Comparison of ENCODE assay signal across 1 cellular context in genomic region chr14:99229654-99230215, GRCh38.
A peak's percentile ranks its signal among the peaks of the same experiment; 100 is the strongest.
TF ChIP-seq lines count a peak whose summit lies in the region.

No MANE protein-coding gene starts in this region.

TF ChIP-seq in HEK293, 187 proteins besides CTCF, POLR2A, EP300 and RAD21 (continued from another document and continues in another):
- TF ChIP-seq ZNF76 (tag by site-specific recombination; IDR thresholded peaks at IDR 0.05; ENCODE audit: borderline replicate concordance, low read depth) (no peak), ZNF473 (tag by site-specific recombination; IDR thresholded peaks at IDR 0.05) (no peak), BCL11B (tag by site-specific recombination; IDR thresholded peaks at IDR 0.05; ENCODE audit: low read depth) (no peak), ZNF133 (tag by site-specific recombination; IDR thresholded peaks at IDR 0.05) (no peak), AEBP2 (tag by site-specific recombination; IDR thresholded peaks at IDR 0.05; ENCODE audit: borderline replicate concordance) (no peak), ZNF548 (tag by site-specific recombination; IDR thresholded peaks at IDR 0.05) (no peak), ZNF639 (tag by site-specific recombination; IDR thresholded peaks at IDR 0.05) (0 out of 2 replicates have a peak, but pooled peaks have one; percentile 47), ZNF521 (tag by site-specific recombination; IDR thresholded peaks at IDR 0.05) (no peak), ZNF561 (tag by site-specific recombination; IDR thresholded peaks at IDR 0.05; ENCODE audit: borderline replicate concordance) (no peak), ZNF664 (tag by site-specific recombination; IDR thresholded peaks at IDR 0.05) (no peak), ZNF121 (tag by site-specific recombination; IDR thresholded peaks at IDR 0.05) (no peak), KLF10 (tag by site-specific recombination; IDR thresholded peaks at IDR 0.05) (no peak), TRIM28 (IDR thresholded peaks at IDR 0.05; ENCODE audit: borderline replicate concordance, low read length) (no peak), ZNF558 (tag by site-specific recombination; IDR thresholded peaks at IDR 0.05) (no peak), PRDM6 (tag by site-specific recombination; IDR thresholded peaks at IDR 0.05) (no peak), ZBTB11 (tag by site-specific recombination; conservative IDR thresholded peaks at IDR 0.05; ENCODE audit: low read depth) (no peak), SETDB1 (IDR thresholded peaks at IDR 0.05; ENCODE audit: insufficient read length, low read length) (no peak), ATF2 (tag by site-specific recombination; IDR thresholded peaks at IDR 0.05; ENCODE audit: low read depth) (peak; percentile 89), BCL6B (tag by site-specific recombination; IDR thresholded peaks at IDR 0.05) (no peak), GLIS2 (tag by site-specific recombination; IDR thresholded peaks at IDR 0.05) (peak; percentile 71), ZNF280D (tag by site-specific recombination; IDR thresholded peaks at IDR 0.05) (no peak), ZNF654 (tag by site-specific recombination; IDR thresholded peaks at IDR 0.05; ENCODE audit: low read depth) (no peak), ZNF211 (tag by site-specific recombination; IDR thresholded peaks at IDR 0.05; ENCODE audit: low read depth) (no peak), ZNF610 (tag by site-specific recombination; IDR thresholded peaks at IDR 0.05; ENCODE audit: borderline replicate concordance) (no peak), TCF7L2 (IDR thresholded peaks at IDR 0.05; ENCODE audit: borderline replicate concordance, low read depth, low read length) (no peak), ZNF777 (tag by site-specific recombination; IDR thresholded peaks at IDR 0.05; ENCODE audit: borderline replicate concordance) (no peak), ZBTB17 (tag by site-specific recombination; IDR thresholded peaks at IDR 0.05) (peak; percentile 85), ELK4 (IDR thresholded peaks at IDR 0.05; ENCODE audit: borderline replicate concordance, low read depth, low read length) (no peak), PBX3 (CRISPR knock-in tag; IDR thresholded peaks at IDR 0.05) (no peak), ZNF138 (tag by site-specific recombination; IDR thresholded peaks at IDR 0.05; ENCODE audit: borderline replicate concordance) (no peak), ZNF18 (tag by site-specific recombination; IDR thresholded peaks at IDR 0.05) (no peak), ZNF10 (tag by site-specific recombination; IDR thresholded peaks at IDR 0.05) (no peak), ZEB2 (tag by site-specific recombination; IDR thresholded peaks at IDR 0.05) (peak; percentile 68), ZNF16 (tag by site-specific recombination; IDR thresholded peaks at IDR 0.05; ENCODE audit: low read depth) (no peak), ZNF175 (tag by site-specific recombination; IDR thresholded peaks at IDR 0.05) (no peak), ZNF248 (tag by site-specific recombination; IDR thresholded peaks at IDR 0.05) (no peak), ZNF114 (tag by site-specific recombination; IDR thresholded peaks at IDR 0.05) (no peak), PRDM1 (tag by site-specific recombination; IDR thresholded peaks at IDR 0.05) (no peak), ZNF830 (tag by site-specific recombination; IDR thresholded peaks at IDR 0.05; ENCODE audit: low read depth) (no peak), ZNF529 (tag by site-specific recombination; IDR thresholded peaks at IDR 0.05; ENCODE audit: insufficient replicate concordance) (no peak), RBAK (tag by site-specific recombination; IDR thresholded peaks at IDR 0.05) (no peak), ZNF426 (tag by site-specific recombination; IDR thresholded peaks at IDR 0.05) (no peak), ZNF132 (tag by site-specific recombination; IDR thresholded peaks at IDR 0.05; ENCODE audit: borderline replicate concordance) (no peak), ZFP41 (tag by site-specific recombination; IDR thresholded peaks at IDR 0.05; ENCODE audit: borderline replicate concordance) (no peak), ZNF362 (tag by site-specific recombination; IDR thresholded peaks at IDR 0.05) (no peak)
